Comparison of ENCODE assay signal across 8 cellular contexts in genomic region chr16:56189990-56190902, GRCh38. TPM values are rescaled to one million over a fixed set of nuclear protein-coding genes. Genes with fewer than 3 reads are reported as not detected.
DNase-seq lines count a peak whose midpoint lies in the region; ATAC-seq and TF ChIP-seq lines count a peak whose summit lies in the region.

No MANE protein-coding gene starts in this region.

- H3K4me1 Mint-ChIP-seq in activated CD4-positive, alpha-beta memory T cell treated with anti-CD3 and anti-CD28 coated beads, Interleukin-2, amount 10 ng/mL, durations not matched to agents 7 days and 5 days: peaks cover 29% of the 10 kb centered on the region

- H3K9me3 Mint-ChIP-seq in activated CD4-positive, alpha-beta memory T cell treated with anti-CD3 and anti-CD28 coated beads, Interleukin-2, amount 10 ng/mL, durations not matched to agents 7 days and 5 days: no peaks in the 10 kb centered on the region

- H3K4me1 ChIP-seq in left ventricle myocardium inferior: peaks cover 55% of the 10 kb centered on the region

- H3K4me3 ChIP-seq in left ventricle myocardium inferior: peak overlapping the region; percentile 86

- H3K36me3 ChIP-seq in left ventricle myocardium inferior: no peaks in the 10 kb centered on the region

- peak overlapping the region; percentile 63 for H3K4me3 Mint-ChIP-seq in activated CD4-positive, alpha-beta memory T cell treated with anti-CD3 and anti-CD28 coated beads, Interleukin-2, amount 10 ng/mL, durations not matched to agents 7 days and 5 days

- H3K27ac ChIP-seq in left ventricle myocardium inferior (replicated peaks): peak overlapping the region; percentile 92

- H3K36me3 Mint-ChIP-seq in activated CD4-positive, alpha-beta memory T cell treated with anti-CD3 and anti-CD28 coated beads, Interleukin-2, amount 10 ng/mL, durations not matched to agents 7 days and 5 days (ENCODE audit: low read depth): no peaks in the 10 kb centered on the region

- no peaks in the 10 kb centered on the region for H3K9me3 ChIP-seq in left ventricle myocardium inferior (replicated peaks)

- peaks cover 41% of the 10 kb centered on the region for H3K27me3 ChIP-seq in left ventricle myocardium inferior (ENCODE audit: low read depth)

- ATAC-seq in sciatic nerve (peak; percentile 35), HG02884 (IDR thresholded peaks at IDR 0.05; ENCODE audit: unreplicated experiment) (no peak), omental fat pad (ENCODE audit: low FRiP score) (no peak)

- H3K27me3 Mint-ChIP-seq in activated CD4-positive, alpha-beta memory T cell treated with anti-CD3 and anti-CD28 coated beads, Interleukin-2, amount 10 ng/mL, durations not matched to agents 7 days and 5 days: peaks cover 76% of the 10 kb centered on the region

- DNase-seq in G401 (ENCODE audit: low spot score) (peak; percentile 66), left ventricle myocardium inferior (no peak), sciatic nerve (ENCODE audit: low spot score) (no peak), NCI-H2171 (lab: John Stamatoyannopoulos, UW) (no peak), NCI-H2081 (lab: John Stamatoyannopoulos, UW) (no peak), omental fat pad (ENCODE audit: low spot score) (no peak)
- no peak for DNase-seq in activated CD4-positive, alpha-beta memory T cell treated with anti-CD3 and anti-CD28 coated beads, Interleukin-2, amount 10 ng/mL, durations not matched to agents 7 days and 5 days

- H3K27ac Mint-ChIP-seq in activated CD4-positive, alpha-beta memory T cell treated with anti-CD3 and anti-CD28 coated beads, Interleukin-2, amount 10 ng/mL, durations not matched to agents 7 days and 5 days: no peak overlapping the region

- TF ChIP-seq CTCF in left ventricle myocardium inferior (IDR thresholded peaks at IDR 0.05; ENCODE audit: borderline replicate concordance): no peak
- no peak for TF ChIP-seq CTCF in omental fat pad (IDR thresholded peaks at IDR 0.05)

- in situ Hi-C loops in G401 (cut with HindIII; ENCODE audit: low sequenced_read_pairs): no loop called here

- intact Hi-C loops in left ventricle myocardium inferior (cut with micrococcal nuclease) (no loop called here), sciatic nerve (cut with DNase I) (no loop called here)

- CTCF ChIA-PET in activated CD4-positive, alpha-beta memory T cell treated with anti-CD3 and anti-CD28 coated beads, Interleukin-2, amount 10 ng/mL, durations not matched to agents 7 days and 5 days (lab: Charles Lee): interaction anchor here (1.2 to 2.7 kb wide), 3 partner anchors 13 to 72 kb away, joined by 3 to 10 read pairs (median 3); no protein-coding TSS in a partner anchor

- POLR2A ChIA-PET in activated CD4-positive, alpha-beta memory T cell treated with anti-CD3 and anti-CD28 coated beads, Interleukin-2, amount 10 ng/mL, durations not matched to agents 7 days and 5 days (lab: Charles Lee): interaction anchor here (1.0 to 1.7 kb wide), 2 partner anchors 13 to 89 kb away, joined by 4 read pairs; no protein-coding TSS in a partner anchor

RNA-seq across cellular contexts. Expression of gene GNAO1, which starts 1.0 kb away (rescaled TPM):
- total RNA-seq in G401 (2014; rRNA removed; shearing (Covaris generic)): not detected in 2 replicates
- 1 to 10 TPM; 1.8 to 2.3 TPM for total RNA-seq in activated CD4-positive, alpha-beta memory T cell treated with anti-CD3 and anti-CD28 coated beads, Interleukin-2, amount 10 ng/mL, durations not matched to agents 7 days and 5 days
- total RNA-seq in left ventricle myocardium inferior (15.4 TPM), sciatic nerve (7.9 TPM), omental fat pad (1 to 10 TPM; 1.4 to 2.6 (median 2.3) TPM)
